In genomic region chr11:128472128-128473110, GRCh38 we compare ENCODE assay signal across 8 cellular contexts.
DNase-seq lines count a peak whose midpoint lies in the region; ATAC-seq and TF ChIP-seq lines count a peak whose summit lies in the region.

No MANE protein-coding gene starts in this region.

- peaks cover 100% of the 10 kb centered on the region for H3K4me1 ChIP-seq in CD4-positive, alpha-beta memory T cell (ENCODE audit: insufficient read depth, low read length)
- peaks cover 98 to 100% of the 10 kb centered on the region in 2 donors for H3K4me1 ChIP-seq in naive thymus-derived CD4-positive, alpha-beta T cell (ENCODE audit: control insufficient read depth in 2 of 2, insufficient read depth in 2 of 2, low read length in 2 of 2)

- peak overlapping the region; percentile 70 to 93 (median 84) for H3K4me3 Mint-ChIP-seq in CD4-positive, alpha-beta memory T cell
- H3K4me3 Mint-ChIP-seq in activated naive CD4-positive, alpha-beta T cell treated with anti-CD3 and anti-CD28 coated beads for 36 hours: peak overlapping the region; percentile 56
- peak overlapping the region; percentile 73 to 99 (median 82) for H3K4me3 Mint-ChIP-seq in naive thymus-derived CD4-positive, alpha-beta T cell

- H3K9me3 Mint-ChIP-seq in CD4-positive, alpha-beta memory T cell: peaks cover 0 to 4% (median 0%) of the 10 kb centered on the region in 8 donors
- H3K9me3 Mint-ChIP-seq in activated naive CD4-positive, alpha-beta T cell treated with anti-CD3 and anti-CD28 coated beads for 36 hours: no peaks in the 10 kb centered on the region
- H3K9me3 Mint-ChIP-seq in naive thymus-derived CD4-positive, alpha-beta T cell: peaks cover 0 to 1% (median 0%) of the 10 kb centered on the region in 11 donors

- POLR2A ChIA-PET in CD4-positive, alpha-beta memory T cell (lab: Charles Lee; ENCODE audit: partially characterized antibody): interaction anchor here (0.9 to 23.5 kb wide), 19 partner anchors 11 to 433 kb away, joined by 3 to 1488 read pairs (median 11); partner anchors contain the start of gene FLI1
- POLR2A ChIA-PET in naive thymus-derived CD4-positive, alpha-beta T cell (lab: Charles Lee): interaction anchor here (0.9 to 23.5 kb wide), 22 partner anchors 7 to 255 kb away, joined by 3 to 560 read pairs (median 6); no protein-coding TSS in a partner anchor

- no peaks in the 10 kb centered on the region for H3K9me3 ChIP-seq in CD4-positive, alpha-beta memory T cell (ENCODE audit: control insufficient read depth in 1 of 2, low read length in 2 of 2)
- H3K9me3 ChIP-seq in naive thymus-derived CD4-positive, alpha-beta T cell (ENCODE audit: control insufficient read depth in 2 of 3, low read length in 3 of 3): no peaks in the 10 kb centered on the region

- peak in 4 of 5 donors; percentile 51 to 82 (median 57) for DNase-seq in CD4-positive, alpha-beta memory T cell
- DNase-seq in activated naive CD4-positive, alpha-beta T cell treated with anti-CD3 and anti-CD28 coated beads for 36 hours: peak; percentile 86
- DNase-seq in naive thymus-derived CD4-positive, alpha-beta T cell: peak in 5 of 9 donors; percentile 38 to 77 (median 57)
- no peak for DNase-seq in erythroblast (lab: John Stamatoyannopoulos, UW)
- DNase-seq in RKO (ENCODE audit: low spot score): no peak
- DNase-seq in NCI-H1105 (lab: John Stamatoyannopoulos, UW): no peak

- H3K4me3 ChIP-seq in CD4-positive, alpha-beta memory T cell (ENCODE audit: low read length in 2 of 2): peak overlapping the region; percentile 5 to 27
- H3K4me3 ChIP-seq in naive thymus-derived CD4-positive, alpha-beta T cell (ENCODE audit: low read length): peak overlapping the region; percentile 63

- H3K36me3 Mint-ChIP-seq in CD4-positive, alpha-beta memory T cell: peaks cover 94 to 95% of the 10 kb centered on the region in 2 donors
- peaks cover 93% of the 10 kb centered on the region for H3K36me3 Mint-ChIP-seq in activated naive CD4-positive, alpha-beta T cell treated with anti-CD3 and anti-CD28 coated beads for 36 hours (ENCODE audit: low read depth)
- H3K36me3 Mint-ChIP-seq in naive thymus-derived CD4-positive, alpha-beta T cell: peaks cover 23 to 88% (median 82%) of the 10 kb centered on the region in 5 donors

- H3K27ac ChIP-seq in CD4-positive, alpha-beta memory T cell (ENCODE audit: low read depth, low read length): peak overlapping the region; percentile 94
- peak overlapping the region; percentile 97 for H3K27ac ChIP-seq in naive thymus-derived CD4-positive, alpha-beta T cell (ENCODE audit: low read depth, low read length)

- no peak for TF ChIP-seq POLR2A in erythroblast (IDR thresholded peaks at IDR 0.05; ENCODE audit: low read length)

- ATAC-seq in GM19455 (IDR thresholded peaks at IDR 0.05; ENCODE audit: unreplicated experiment): peak; percentile 43
- peak; percentile 55 for ATAC-seq in HG03469 (IDR thresholded peaks at IDR 0.05; ENCODE audit: unreplicated experiment)
- ATAC-seq in naive thymus-derived CD4-positive, alpha-beta T cell: peak; percentile 17

- H3K27me3 Mint-ChIP-seq in CD4-positive, alpha-beta memory T cell: no peaks in the 10 kb centered on the region
- no peaks in the 10 kb centered on the region for H3K27me3 Mint-ChIP-seq in activated naive CD4-positive, alpha-beta T cell treated with anti-CD3 and anti-CD28 coated beads for 36 hours (ENCODE audit: low read depth)
- H3K27me3 Mint-ChIP-seq in naive thymus-derived CD4-positive, alpha-beta T cell: no peaks in the 10 kb centered on the region

- H3K4me1 Mint-ChIP-seq in CD4-positive, alpha-beta memory T cell: peaks cover 85 to 98% (median 92%) of the 10 kb centered on the region in 4 donors
- peaks cover 95% of the 10 kb centered on the region for H3K4me1 Mint-ChIP-seq in activated naive CD4-positive, alpha-beta T cell treated with anti-CD3 and anti-CD28 coated beads for 36 hours (ENCODE audit: low read depth)
- H3K4me1 Mint-ChIP-seq in naive thymus-derived CD4-positive, alpha-beta T cell: peaks cover 76 to 100% (median 98%) of the 10 kb centered on the region in 7 donors

- H3K36me3 ChIP-seq in CD4-positive, alpha-beta memory T cell (ENCODE audit: insufficient read depth, low read length): peaks cover 69% of the 10 kb centered on the region
- H3K36me3 ChIP-seq in naive thymus-derived CD4-positive, alpha-beta T cell (ENCODE audit: control insufficient read depth in 2 of 3, insufficient read depth in 3 of 3, low read length in 3 of 3): peaks cover 38 to 65% (median 51%) of the 10 kb centered on the region in 3 experiments

- no peaks in the 10 kb centered on the region for H3K27me3 ChIP-seq in CD4-positive, alpha-beta memory T cell (ENCODE audit: insufficient read depth, low read length)
- no peaks in the 10 kb centered on the region for H3K27me3 ChIP-seq in naive thymus-derived CD4-positive, alpha-beta T cell (ENCODE audit: control insufficient read depth in 2 of 2, insufficient read depth in 2 of 2, low read length in 2 of 2)

- intact Hi-C loops in CD4-positive, alpha-beta memory T cell (cut with micrococcal nuclease): loop anchor here (1.0 to 10.0 kb wide), 3 partner anchors 10 to 438 kb away; no protein-coding TSS in a partner anchor
- intact Hi-C loops in activated naive CD4-positive, alpha-beta T cell treated with anti-CD3 and anti-CD28 coated beads for 36 hours (cut with micrococcal nuclease): loop anchor here (1.0 to 5.0 kb wide), 12 partner anchors 11 to 420 kb away; partner anchors contain the start of gene FLI1
- intact Hi-C loops in naive thymus-derived CD4-positive, alpha-beta T cell (cut with micrococcal nuclease): loop anchor here (1.0 to 10.0 kb wide), 8 partner anchors 9 to 438 kb away; no protein-coding TSS in a partner anchor

- CTCF ChIA-PET in CD4-positive, alpha-beta memory T cell (lab: Charles Lee; ENCODE audit: partially characterized antibody): interaction anchor here (1.1 to 7.2 kb wide), 17 partner anchors 9 to 184 kb away, joined by 3 to 50 read pairs (median 7); no protein-coding TSS in a partner anchor
- CTCF ChIA-PET in activated naive CD4-positive, alpha-beta T cell treated with anti-CD3 and anti-CD28 coated beads for 36 hours (lab: Charles Lee): interaction anchor here (0.7 to 4.5 kb wide), 21 partner anchors 7 to 358 kb away, joined by 3 to 40 read pairs (median 6); no protein-coding TSS in a partner anchor
- CTCF ChIA-PET in naive thymus-derived CD4-positive, alpha-beta T cell (lab: Charles Lee): interaction anchor here (0.8 to 4.0 kb wide), 18 partner anchors 14 to 304 kb away, joined by 3 to 15 read pairs (median 6); no protein-coding TSS in a partner anchor

- peak overlapping the region; percentile 98 to 99 (median 99) for H3K27ac Mint-ChIP-seq in CD4-positive, alpha-beta memory T cell
- peak overlapping the region; percentile 97 for H3K27ac Mint-ChIP-seq in activated naive CD4-positive, alpha-beta T cell treated with anti-CD3 and anti-CD28 coated beads for 36 hours
- peak overlapping the region; percentile 92 to 100 (median 98) for H3K27ac Mint-ChIP-seq in naive thymus-derived CD4-positive, alpha-beta T cell

Comparison
In these comparisons a context has a peak if more than half of its experiments do, and no peak if none do; other contexts are left out.
1. DNase-seq: peak in CD4-positive, alpha-beta memory T cell (4 of 5), activated naive CD4-positive, alpha-beta T cell treated with anti-CD3 and anti-CD28 coated beads for 36 hours (single experiment) and naive thymus-derived CD4-positive, alpha-beta T cell (5 of 9); none in erythroblast (0 of 2), RKO (single experiment) and NCI-H1105 (single experiment).
2. Peak in every context shown above with its lines, with median percentiles within 50 percentile points of each other: H3K27ac Mint-ChIP-seq, H3K4me3 Mint-ChIP-seq and ATAC-seq.